29 cellular contexts compared by ENCODE assay signal in genomic region chr21:30943920-30944319, GRCh38.
"Had no signal": no experiment of that assay in that cellular context is flagged by ENCODE, and none has a peak within 500 bp of the region (broad histone marks: within the 10 kb centered on the region; RNA-seq: fewer than 3 reads in every experiment).

No MANE protein-coding gene starts in this region.

- H3K36me3 ChIP-seq: neutrophil, pancreas, prostate gland, spleen, suprapubic skin, tibial artery, transverse colon, upper lobe of right lung, uterus had no signal

- H3K27ac ChIP-seq: neutrophil, pancreas, prostate gland, skin epidermis, spleen, suprapubic skin, testis, tibial artery, transverse colon, upper lobe of right lung, uterus had no signal

- H3K27me3 ChIP-seq: neutrophil, pancreas, spleen, suprapubic skin, testis, tibial artery, transverse colon, upper lobe of right lung, uterus had no signal

- H3K4me1 ChIP-seq: pancreas, prostate gland, spleen, suprapubic skin, testis, tibial artery, transverse colon, upper lobe of right lung, uterus had no signal

- H3K4me2 ChIP-seq: smooth muscle cell had no signal

- FAIRE-seq: pancreas had no signal

- ATAC-seq: naive thymus-derived CD8-positive, alpha-beta T cell; natural killer cell treated with Interleukin-12 subunit alpha and Interleukin-12 subunit beta and Interleukin-15 and Interleukin-18, amount 100 ng/mL, for 72 hours; pancreas; right cardiac atrium; sciatic nerve; stimulated activated memory B cell treated with anti-CD40 and anti-IgM and Interleukin-4, amounts not matched to agents 10 μg/mL and 1 μg/mL and 100 μg/mL, for 72 hours; stimulated activated naive CD8-positive, alpha-beta T cell treated with anti-CD3 and anti-CD28 coated beads, Interleukin-15, amount 100 ng/mL, for 72 hours; stimulated activated naive CD8-positive, alpha-beta T cell treated with anti-CD3 and anti-CD28 coated beads, Interleukin-15, Interleukin-2, amounts not matched to agents 100 U/mL and 50 U/mL, for 24 hours; upper lobe of right lung had no signal

- H3K4me3 ChIP-seq: pancreas, prostate gland, skin epidermis, smooth muscle cell, spleen, suprapubic skin, testis, tibial artery, transverse colon, upper lobe of right lung, uterus had no signal

- DNase-seq: naive thymus-derived CD8-positive, alpha-beta T cell; nephron progenitor cell; nucleus accumbens; pancreas; retina; right cardiac atrium; spleen; stimulated activated CD4-positive, alpha-beta T cell treated with anti-CD3 and anti-CD28 coated beads, Interleukin-12 subunit alpha, Interleukin-12 subunit beta, amount 100 ng/mL, for 4 hours; stimulated activated CD4-positive, alpha-beta T cell treated with anti-CD3 and anti-CD28 coated beads, Interleukin-1b, Interleukin-23, amount 100 ng/mL, for 48 hours; stimulated activated CD4-positive, alpha-beta T cell treated with anti-CD3 and anti-CD28 coated beads, Interleukin-4, amount 100 ng/mL, for 1 hour; stimulated activated CD4-positive, alpha-beta T cell treated with anti-CD3 and anti-CD28 coated beads, Interleukin-4, amount 100 ng/mL, for 4 hours; stimulated activated CD8-positive, alpha-beta memory T cell treated with anti-CD3 and anti-CD28 coated beads, Interleukin-4, amount 100 ng/mL, for 48 hours; stimulated activated naive CD4-positive, alpha-beta T cell; stimulated activated naive CD8-positive, alpha-beta T cell treated with anti-CD3 and anti-CD28 coated beads, Interleukin-15, amount 100 ng/mL, for 72 hours; stimulated activated naive CD8-positive, alpha-beta T cell treated with anti-CD3 and anti-CD28 coated beads, Interleukin-15, Interleukin-2, amounts not matched to agents 100 U/mL and 50 U/mL, for 24 hours; substantia nigra; testis; tibial artery; transverse colon; upper lobe of right lung; uterus had no signal

- H3K9me3 ChIP-seq: neutrophil, pancreas, prostate gland, spleen, suprapubic skin, testis, tibial artery, transverse colon, upper lobe of right lung, uterus had no signal
